Comparison of ENCODE assay signal across 8 cellular contexts in the genomic region with DNA sequence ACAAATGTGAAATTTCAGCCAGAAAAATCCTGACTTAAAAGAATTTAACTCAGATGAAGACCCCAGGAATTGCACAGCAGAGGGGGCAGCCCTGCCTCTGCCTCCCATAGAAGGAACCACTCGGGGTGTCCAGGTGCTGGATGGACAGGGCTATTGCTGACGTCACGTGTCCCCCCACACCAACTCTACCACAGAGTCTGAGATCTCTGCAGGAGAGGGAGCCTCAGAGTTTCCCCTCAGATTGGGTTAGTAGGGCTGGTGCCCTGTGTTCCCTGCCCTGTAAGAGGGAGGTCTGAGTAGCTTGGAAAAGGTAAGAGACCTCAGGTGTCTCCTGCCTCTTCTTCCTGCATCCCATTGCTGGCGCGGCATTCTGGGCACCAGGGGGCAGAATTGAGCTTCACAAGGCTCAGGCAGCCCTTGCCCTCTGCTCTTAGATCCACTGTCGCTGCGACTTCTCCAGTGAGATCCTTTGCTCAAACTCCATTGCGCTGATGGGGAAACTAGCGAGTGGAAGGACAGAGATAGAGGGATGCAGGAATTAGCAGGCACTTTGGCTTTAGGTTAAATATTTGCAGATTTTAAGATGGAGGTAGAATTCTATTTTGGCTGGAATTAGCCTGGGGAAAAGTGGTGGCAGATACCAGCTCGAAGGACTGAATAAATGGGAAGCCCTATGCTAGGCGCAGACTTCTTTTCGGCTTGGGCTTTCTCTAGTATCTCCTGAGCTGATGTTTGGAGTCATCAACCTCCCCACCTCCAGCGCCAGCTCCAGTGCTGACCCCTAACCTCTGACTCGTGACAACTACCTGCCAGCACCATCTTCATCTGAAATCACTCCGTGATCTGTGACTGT. TPM values are rescaled to one million over a fixed set of nuclear protein-coding genes. Genes with fewer than 3 reads are reported as not detected.
DNase-seq lines count a peak whose midpoint lies in the region; ATAC-seq and TF ChIP-seq lines count a peak whose summit lies in the region.

No MANE protein-coding gene starts in this region.

- H3K9me3 ChIP-seq in NT2/D1 (ENCODE audit: insufficient read depth, low read length) (no peaks in the 10 kb centered on the region), mucosa of descending colon (no peaks in the 10 kb centered on the region)

- ATAC-seq in mucosa of descending colon (peak; percentile 72), GM18520 (IDR thresholded peaks at IDR 0.05; ENCODE audit: unreplicated experiment) (no peak)

- intact Hi-C loops in mucosa of descending colon (cut with DNase I, micrococcal nuclease) = loop anchor here (5.0 kb wide), 1 partner anchor 80 kb away; no protein-coding TSS in a partner anchor

- no peak overlapping the region for H3K9ac ChIP-seq in NT2/D1 (ENCODE audit: insufficient read length, low read depth)

- H3K36me3 ChIP-seq in NT2/D1 (ENCODE audit: insufficient read depth, insufficient read length, low read length) (no peaks in the 10 kb centered on the region), mucosa of descending colon (ENCODE audit: low read depth) (no peaks in the 10 kb centered on the region)

- H3K4me1 ChIP-seq in NT2/D1 (ENCODE audit: insufficient read depth, insufficient read length) (peaks cover 25% of the 10 kb centered on the region), mucosa of descending colon (ENCODE audit: low read depth) (peaks cover 11% of the 10 kb centered on the region)

- no peak overlapping the region for H3K4me3 ChIP-seq in NT2/D1 (ENCODE audit: insufficient read length, low read depth)
- H3K4me3 ChIP-seq in epithelial cell of esophagus (ENCODE audit: low read length) = no peak overlapping the region
- H3K4me3 ChIP-seq in mucosa of descending colon = no peak overlapping the region

- DNase-seq in COLO668 (lab: John Stamatoyannopoulos, UW; ENCODE audit: unreplicated experiment) (peak; percentile 89), HS-27A (ENCODE audit: low read depth) (peak; percentile 8), NT2/D1 (ENCODE audit: low read depth, low spot score) (peak; percentile 89), epithelial cell of esophagus (ENCODE audit: low read depth) (peak; percentile 83), mucosa of descending colon (peak; percentile 73 to 94 (median 89))
- DNase-seq in activated CD8-positive, alpha-beta memory T cell treated with anti-CD3 and anti-CD28 coated beads, Interleukin-2, amount 50 U/mL, for 48 hours = peak; percentile 93
- DNase-seq in stimulated activated CD8-positive, alpha-beta memory T cell treated with anti-CD3 and anti-CD28 coated beads, Interleukin-4, amount 100 ng/mL, for 4 hours (ENCODE audit: low read depth in 2 of 2, low spot score in 1 of 2) = peak; percentile 28 to 57

- H3K27me3 ChIP-seq in NT2/D1 (ENCODE audit: insufficient read depth, insufficient read length) = peaks cover 92% of the 10 kb centered on the region

- TF ChIP-seq CTCF in epithelial cell of esophagus (IDR thresholded peaks at IDR 0.05; ENCODE audit: insufficient read depth, low read depth, low read length, missing control alignments) = peak; percentile 97
- TF ChIP-seq CTCF in mucosa of descending colon (IDR thresholded peaks at IDR 0.05) = peak; percentile 84

RNA-seq across cellular contexts. Expression of a gene that starts 42.8 kb away (rescaled TPM):
- total RNA-seq in mucosa of descending colon = not detected

RNA-seq across cellular contexts. Expression of a gene that starts 52.8 kb away (rescaled TPM):
- total RNA-seq in mucosa of descending colon = 100 to 1,000 TPM in 1 of 3 donors, 10 to 100 TPM in 2; 51.7 to 130 (median 60.2) TPM

Comparison
In these comparisons a context has a peak if more than half of its experiments do, and no peak if none do; other contexts are left out.
1. DNase-seq: peak in every context shown above with its lines; median percentile 93 in activated CD8-positive, alpha-beta memory T cell treated with anti-CD3 and anti-CD28 coated beads, Interleukin-2, amount 50 U/mL, for 48 hours; 89 in COLO668; 89 in NT2/D1; 89 in mucosa of descending colon; 83 in epithelial cell of esophagus; 42 in stimulated activated CD8-positive, alpha-beta memory T cell treated with anti-CD3 and anti-CD28 coated beads, Interleukin-4, amount 100 ng/mL, for 4 hours; 8 in HS-27A.